Comparison of ENCODE assay signal across 19 cellular contexts in the genomic region with DNA sequence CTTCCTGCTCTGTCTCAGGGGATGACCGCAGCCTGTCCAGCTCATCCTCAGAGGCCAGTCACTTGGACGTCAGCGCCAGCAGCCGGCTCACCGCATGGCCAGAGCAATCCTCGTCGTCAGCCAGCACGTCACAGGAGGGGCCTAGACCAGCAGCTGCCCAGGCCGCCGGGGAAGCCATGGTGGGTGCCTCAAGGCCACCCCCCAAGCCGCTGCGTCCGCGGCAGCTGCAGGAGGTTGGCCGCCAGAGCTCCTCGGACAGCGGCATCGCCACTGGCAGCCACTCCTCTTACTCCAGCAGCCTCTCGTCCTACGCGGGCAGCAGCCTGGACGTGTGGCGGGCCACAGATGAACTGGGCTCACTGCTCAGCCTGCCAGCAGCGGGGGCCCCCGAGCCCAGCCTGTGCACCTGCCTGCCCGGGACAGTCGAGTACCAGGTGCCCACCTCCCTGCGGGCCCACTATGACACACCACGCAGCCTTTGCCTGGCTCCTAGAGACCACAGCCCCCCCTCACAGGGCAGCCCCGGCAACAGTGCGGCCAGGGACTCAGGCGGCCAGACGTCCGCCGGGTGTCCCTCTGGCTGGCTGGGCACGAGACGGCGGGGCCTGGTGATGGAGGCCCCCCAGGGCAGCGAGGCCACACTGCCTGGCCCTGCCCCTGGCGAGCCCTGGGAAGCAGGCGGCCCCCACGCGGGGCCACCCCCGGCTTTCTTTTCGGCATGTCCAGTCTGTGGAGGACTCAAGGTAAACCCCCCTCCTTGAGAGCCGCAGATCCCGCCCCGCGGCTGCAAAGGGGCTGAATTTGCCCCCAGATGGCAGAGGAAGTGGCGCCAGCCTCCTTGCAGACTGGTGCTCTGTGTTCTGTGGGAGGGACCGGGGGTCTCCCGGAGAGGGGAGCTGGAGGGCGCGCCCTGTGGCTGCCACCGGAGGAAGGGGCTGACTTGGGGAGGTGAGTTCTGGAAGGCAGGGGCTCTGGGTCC. TPM values are rescaled to one million over a fixed set of nuclear protein-coding genes. Genes with fewer than 3 reads are reported as not detected.
"Had no signal": no experiment of that assay in that cellular context is flagged by ENCODE, and none has a peak within 500 bp of the region (broad histone marks: within the 10 kb centered on the region; RNA-seq: fewer than 3 reads in every experiment).

No MANE protein-coding gene starts in this region.

- H3K27ac Mint-ChIP-seq: activated CD4-positive, alpha-beta memory T cell treated with anti-CD3 and anti-CD28 coated beads for 36 hours; activated naive CD4-positive, alpha-beta T cell treated with anti-CD3 and anti-CD28 coated beads, Interleukin-2, amount 50 U/mL, for 72 hours; activated T-cell treated with anti-CD3 and anti-CD28 coated beads, Interleukin-2, amount 50 U/mL, for 72 hours; nephron had no signal

- H3K4me3 ChIP-seq: colonic mucosa, psoas muscle, thyroid gland had no signal

- H3K36me3 Mint-ChIP-seq: activated CD4-positive, alpha-beta memory T cell treated with anti-CD3 and anti-CD28 coated beads for 36 hours; activated naive CD4-positive, alpha-beta T cell treated with anti-CD3 and anti-CD28 coated beads, Interleukin-2, amount 50 U/mL, for 72 hours had no signal

- H3K27ac ChIP-seq: colonic mucosa, psoas muscle, thyroid gland, VCaP had no signal

- H3K9me3 ChIP-seq: colonic mucosa, psoas muscle, thyroid gland had no signal

- H3K9me3 Mint-ChIP-seq: activated CD4-positive, alpha-beta memory T cell treated with anti-CD3 and anti-CD28 coated beads for 36 hours; activated naive CD4-positive, alpha-beta T cell treated with anti-CD3 and anti-CD28 coated beads, Interleukin-2, amount 50 U/mL, for 72 hours; activated T-cell treated with anti-CD3 and anti-CD28 coated beads, Interleukin-2, amount 50 U/mL, for 72 hours; nephron had no signal

- ATAC-seq: activated naive CD4-positive, alpha-beta T cell treated with anti-CD3 and anti-CD28 coated beads, Interleukin-2, amount 50 U/mL, for 72 hours; activated T-cell treated with anti-CD3 and anti-CD28 coated beads, Interleukin-2, amount 50 U/mL, for 72 hours; sciatic nerve had no signal

- H3K36me3 ChIP-seq: colonic mucosa, thyroid gland had no signal

- H3K27me3 ChIP-seq: colonic mucosa, thyroid gland had no signal

- H3K4me3 Mint-ChIP-seq: activated CD4-positive, alpha-beta memory T cell treated with anti-CD3 and anti-CD28 coated beads for 36 hours; activated T-cell treated with anti-CD3 and anti-CD28 coated beads, Interleukin-2, amount 50 U/mL, for 72 hours; nephron had no signal

- DNase-seq: activated CD4-positive, alpha-beta memory T cell treated with anti-CD3 and anti-CD28 coated beads for 36 hours; activated gamma-delta T cell; activated T-cell treated with anti-CD3 and anti-CD28 coated beads, Interleukin-2, amount 50 U/mL, for 72 hours; central memory CD4-positive, alpha-beta T cell; colonic mucosa; foreskin melanocyte; mesendoderm; occipital lobe; psoas muscle; stimulated activated CD4-positive, alpha-beta T cell treated with anti-CD3 and anti-CD28 coated beads, Interleukin-12 subunit alpha, Interleukin-12 subunit beta, amount 100 ng/mL, for 4 hours; stimulated activated CD4-positive, alpha-beta T cell treated with anti-CD3 and anti-CD28 coated beads, Interleukin-2, amount 100 ng/mL, for 24 hours; T-helper 1 cell; T1000; thyroid gland had no signal

- H3K4me1 ChIP-seq: colonic mucosa, psoas muscle, thyroid gland had no signal

RNA-seq across cellular contexts. Expression of a gene that starts 29.9 kb away (rescaled TPM):
- total RNA-seq: activated CD4-positive, alpha-beta memory T cell treated with anti-CD3 and anti-CD28 coated beads for 36 hours; activated naive CD4-positive, alpha-beta T cell treated with anti-CD3 and anti-CD28 coated beads, Interleukin-2, amount 50 U/mL, for 72 hours; activated T-cell treated with anti-CD3 and anti-CD28 coated beads, Interleukin-2, amount 50 U/mL, for 72 hours; occipital lobe; sciatic nerve had no signal

RNA-seq across cellular contexts. Expression of a gene that starts 51.3 kb away (rescaled TPM):
- total RNA-seq: activated CD4-positive, alpha-beta memory T cell treated with anti-CD3 and anti-CD28 coated beads for 36 hours; activated naive CD4-positive, alpha-beta T cell treated with anti-CD3 and anti-CD28 coated beads, Interleukin-2, amount 50 U/mL, for 72 hours; kidney epithelial cell; sciatic nerve had no signal
